ENCODE assay signal across 9 cellular contexts in the genomic region with DNA sequence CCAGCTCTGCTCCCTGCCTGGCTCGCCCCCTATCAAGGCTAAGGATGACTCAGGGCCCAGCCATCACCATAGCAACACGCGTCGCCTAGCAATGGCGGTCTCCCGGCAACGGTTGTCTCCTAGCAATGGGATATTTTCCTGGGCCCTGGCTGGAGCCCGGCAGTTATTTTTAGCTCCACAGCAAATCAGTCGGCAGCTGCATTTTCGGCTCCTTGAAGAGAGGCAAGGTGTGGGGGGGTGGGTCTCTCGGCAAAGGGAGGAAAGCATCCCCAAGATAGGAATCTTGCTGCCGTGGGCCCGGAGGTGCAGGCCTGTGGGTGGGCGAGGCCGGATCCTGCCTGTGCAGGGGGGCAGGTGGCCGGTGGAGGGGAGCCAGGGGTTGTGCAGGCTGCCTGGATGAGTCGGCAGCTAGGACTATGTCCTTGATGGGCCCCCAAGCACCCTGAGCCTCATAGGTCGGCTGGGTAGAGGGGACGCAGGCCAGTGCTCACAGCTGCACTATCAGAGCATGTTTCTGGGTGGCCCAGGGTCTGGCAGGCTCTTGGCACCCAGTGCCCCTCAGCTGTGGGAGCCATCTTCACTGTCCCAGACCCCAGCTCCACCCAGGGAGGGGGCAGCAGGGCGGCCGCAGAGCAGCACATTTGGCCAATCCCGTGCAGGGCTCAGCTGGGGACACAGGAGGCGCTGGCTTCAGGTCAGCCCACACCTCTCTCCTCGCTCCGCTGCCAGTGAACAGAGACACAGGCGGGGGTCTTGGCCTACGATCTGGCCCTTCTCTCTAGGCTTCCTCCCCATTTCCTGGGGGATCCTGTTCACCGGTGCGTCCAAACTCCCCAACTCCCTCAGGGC. TPM values are rescaled to one million over a fixed set of nuclear protein-coding genes. Genes with fewer than 3 reads are reported as not detected.
A peak's percentile ranks its signal among the peaks of the same experiment; 100 is the strongest.
DNase-seq lines count a peak whose midpoint lies in the region; ATAC-seq and TF ChIP-seq lines count a peak whose summit lies in the region.
"Had no signal": no experiment of that assay in that cellular context is flagged by ENCODE, and none has a peak within 500 bp of the region (broad histone marks: within the 10 kb centered on the region; RNA-seq: fewer than 3 reads in every experiment).

No MANE protein-coding gene starts in this region.

- H3K4me1 Mint-ChIP-seq in effector memory CD8-positive, alpha-beta T cell (ENCODE audit: low read depth in 2 of 2) = peaks cover 0 to 9% of the 10 kb centered on the region in 2 donors

- TF ChIP-seq CTCF in mucosa of descending colon (IDR thresholded peaks at IDR 0.05) = no peak

- no peak overlapping the region for H3K27ac Mint-ChIP-seq in effector memory CD8-positive, alpha-beta T cell

- no peaks in the 10 kb centered on the region for H3K9me3 ChIP-seq in mucosa of descending colon
- H3K9me3 ChIP-seq: colonic mucosa had no signal

- peaks cover 2% of the 10 kb centered on the region for H3K36me3 Mint-ChIP-seq in effector memory CD8-positive, alpha-beta T cell (ENCODE audit: insufficient read depth)

- no peak overlapping the region for H3K4me3 ChIP-seq in mucosa of descending colon
- H3K4me3 ChIP-seq: colonic mucosa had no signal

- intact Hi-C loops in posterior vena cava (cut with DNase I) (loop anchor here (5.0 kb wide), 2 partner anchors 77 to 342 kb away; a partner anchor contains a TSS), mucosa of descending colon (cut with DNase I, micrococcal nuclease) (loop anchor here in 1 of 2 donors (10.0 kb wide), 1 partner anchor 345 kb away; no protein-coding TSS in a partner anchor)

- no peak overlapping the region for H3K4me3 Mint-ChIP-seq in effector memory CD8-positive, alpha-beta T cell

- H3K36me3 ChIP-seq in mucosa of descending colon (ENCODE audit: low read depth) = no peaks in the 10 kb centered on the region
- H3K36me3 ChIP-seq: colonic mucosa had no signal

- H3K27me3 Mint-ChIP-seq in effector memory CD8-positive, alpha-beta T cell = peaks cover 28 to 54% of the 10 kb centered on the region in 2 donors

- DNase-seq in DMS79 treated with DMSO at 0.1 percent for 48 hours (lab: John Stamatoyannopoulos, UW) = peak; percentile 80
- peak; percentile 95 for DNase-seq in NCI-H146 (lab: John Stamatoyannopoulos, UW)
- peak in 57 of 58 donors; percentile 28 to 95 (median 83) for DNase-seq in anterior cingulate cortex (lab: John Stamatoyannopoulos, UW)
- DNase-seq in middle frontal gyrus (ENCODE audit: extremely low spot score, low spot score) = peak; percentile 79
- no peak for DNase-seq in effector memory CD8-positive, alpha-beta T cell
- DNase-seq in posterior vena cava (ENCODE audit: low spot score) = no peak
- DNase-seq in activated CD4-positive, alpha-beta T cell treated with anti-CD3 and anti-CD28 coated beads, Interleukin-2, amount 50 U/mL, for 1 hour = no peak
- no peak for DNase-seq in mucosa of descending colon
- DNase-seq: colonic mucosa had no signal

- no peak for ATAC-seq in effector memory CD8-positive, alpha-beta T cell (replicated peaks)
- ATAC-seq in mucosa of descending colon = no peak

- peaks cover 2% of the 10 kb centered on the region for H3K4me1 ChIP-seq in mucosa of descending colon (ENCODE audit: low read depth)

- no peaks in the 10 kb centered on the region for H3K9me3 Mint-ChIP-seq in effector memory CD8-positive, alpha-beta T cell

RNA-seq across cellular contexts. Expression of a gene that starts 4.3 kb away (rescaled TPM):
- total RNA-seq in posterior vena cava (not detected), mucosa of descending colon (1 to 10 TPM; 1.3 to 2.2 (median 2.1) TPM)

RNA-seq across cellular contexts. Expression of a gene that starts 5.0 kb away (rescaled TPM):
- total RNA-seq in posterior vena cava (10 to 100 TPM; 21.6 to 24.9 TPM), mucosa of descending colon (10 to 100 TPM; 15.8 to 34.5 (median 22.0) TPM)

RNA-seq across cellular contexts. Expression of a gene that starts 11.1 kb away (rescaled TPM):
- 10 to 100 TPM; 20.0 to 25.5 TPM for total RNA-seq in posterior vena cava
- total RNA-seq in mucosa of descending colon = 10 to 100 TPM; 36.2 to 39.9 (median 39.8) TPM

RNA-seq across cellular contexts. Expression of a gene that starts 16.4 kb away (rescaled TPM):
- total RNA-seq in posterior vena cava = 1 to 10 TPM in 1 of 2 donors, under 1 TPM in 1; 0.52 to 1.0 TPM
- under 1 TPM; 0.47 to 0.96 (median 0.80) TPM for total RNA-seq in mucosa of descending colon

RNA-seq across cellular contexts. Expression of a gene that starts 17.0 kb away (rescaled TPM):
- total RNA-seq in posterior vena cava (1 to 10 TPM; 3.6 to 4.1 TPM), mucosa of descending colon (1 to 10 TPM; 1.9 to 6.6 (median 3.5) TPM)

Comparison
In these comparisons a context has a peak if more than half of its experiments do, and no peak if none do; other contexts are left out.
1. DNase-seq: peak in DMS79 treated with DMSO at 0.1 percent for 48 hours (single experiment), NCI-H146 (single experiment), anterior cingulate cortex (57 of 58) and middle frontal gyrus (single experiment); none in effector memory CD8-positive, alpha-beta T cell (0 of 3), posterior vena cava (single experiment), activated CD4-positive, alpha-beta T cell treated with anti-CD3 and anti-CD28 coated beads, Interleukin-2, amount 50 U/mL, for 1 hour (single experiment) and mucosa of descending colon (0 of 3).